ENCODE assay signal across 32 cellular contexts in the genomic region with DNA sequence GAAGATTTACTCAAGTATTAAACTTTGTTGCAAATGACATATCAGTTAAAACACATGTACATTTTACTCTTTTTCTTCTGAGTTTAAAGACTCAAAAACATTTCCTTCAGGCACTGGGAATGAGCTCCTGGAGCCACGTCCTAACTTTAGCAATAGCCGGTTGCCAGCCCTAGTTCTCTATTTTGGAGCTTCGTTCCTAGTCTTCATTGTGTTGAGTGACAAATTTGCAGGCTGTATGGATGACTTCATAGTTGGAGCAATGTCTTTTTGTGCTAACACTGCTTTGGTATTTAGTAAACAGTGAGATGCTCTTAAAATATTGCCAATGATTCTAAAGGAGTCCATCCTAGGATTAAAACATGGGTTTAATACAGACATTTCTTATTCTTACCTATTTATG.
"Had no signal": no experiment of that assay in that cellular context is flagged by ENCODE, and none has a peak within 500 bp of the region (broad histone marks: within the 10 kb centered on the region; RNA-seq: fewer than 3 reads in every experiment).

No MANE protein-coding gene starts in this region.

- H2AFZ ChIP-seq: parathyroid adenoma had no signal

- H3K9me3 Mint-ChIP-seq: natural killer cell treated with Interleukin-12 subunit alpha and Interleukin-12 subunit beta and Interleukin-15 and Interleukin-18, amount 100 ng/mL, for 72 hours; nephron progenitor cell; neural crest cell; type B pancreatic cell had no signal

- H3K4me2 ChIP-seq: smooth muscle cell had no signal

- H3K36me3 Mint-ChIP-seq: naive thymus-derived CD8-positive, alpha-beta T cell; natural killer cell treated with Interleukin-12 subunit alpha and Interleukin-12 subunit beta and Interleukin-15 and Interleukin-18, amount 100 ng/mL, for 72 hours; stimulated activated memory B cell treated with anti-CD40 and anti-IgM and Interleukin-4, amounts not matched to agents 10 μg/mL and 1 μg/mL and 100 μg/mL, for 72 hours; type B pancreatic cell had no signal

- H3K4me3 ChIP-seq: ovary, psoas muscle, right lobe of liver, sigmoid colon, skin epidermis, smooth muscle cell, spleen, suprapubic skin, testis, tibial artery, transverse colon, upper lobe of right lung, uterus had no signal

- H3K4me1 Mint-ChIP-seq: naive thymus-derived CD8-positive, alpha-beta T cell; nephron progenitor cell; stimulated activated memory B cell treated with anti-CD40 and anti-IgM and Interleukin-4, amounts not matched to agents 10 μg/mL and 1 μg/mL and 100 μg/mL, for 72 hours; stimulated activated naive CD8-positive, alpha-beta T cell treated with anti-CD3 and anti-CD28 coated beads, Interleukin-15, amount 100 ng/mL, for 72 hours had no signal

- H3K27ac Mint-ChIP-seq: naive thymus-derived CD8-positive, alpha-beta T cell; natural killer cell treated with Interleukin-12 subunit alpha and Interleukin-12 subunit beta and Interleukin-15 and Interleukin-18, amount 100 ng/mL, for 72 hours; nephron progenitor cell; progenitor cell of endocrine pancreas; stimulated activated memory B cell treated with anti-CD40 and anti-IgM and Interleukin-4, amounts not matched to agents 10 μg/mL and 1 μg/mL and 100 μg/mL, for 72 hours; stimulated activated naive CD8-positive, alpha-beta T cell treated with anti-CD3 and anti-CD28 coated beads, Interleukin-15, amount 100 ng/mL, for 72 hours; type B pancreatic cell had no signal

- H3K27me3 Mint-ChIP-seq: naive thymus-derived CD8-positive, alpha-beta T cell; progenitor cell of endocrine pancreas; stimulated activated memory B cell treated with anti-CD40 and anti-IgM and Interleukin-4, amounts not matched to agents 10 μg/mL and 1 μg/mL and 100 μg/mL, for 72 hours; stimulated activated naive CD8-positive, alpha-beta T cell treated with anti-CD3 and anti-CD28 coated beads, Interleukin-15, amount 100 ng/mL, for 72 hours had no signal

- H3K9ac ChIP-seq: parathyroid adenoma had no signal

- H3K27ac ChIP-seq: ovary, parathyroid adenoma, psoas muscle, right lobe of liver, sigmoid colon, skin epidermis, spleen, suprapubic skin, testis, tibial artery, transverse colon, upper lobe of right lung, uterus had no signal

- DNase-seq: naive thymus-derived CD8-positive, alpha-beta T cell; nephron progenitor cell; occipital lobe; ovary; posterior cingulate gyrus; psoas muscle; right lobe of liver; sigmoid colon; spleen; stimulated activated CD4-positive, alpha-beta T cell treated with anti-CD3 and anti-CD28 coated beads, Interleukin-12 subunit alpha, Interleukin-12 subunit beta, amount 100 ng/mL, for 4 hours; stimulated activated CD4-positive, alpha-beta T cell treated with anti-CD3 and anti-CD28 coated beads, Interleukin-1b, Interleukin-23, amount 100 ng/mL, for 48 hours; stimulated activated CD4-positive, alpha-beta T cell treated with anti-CD3 and anti-CD28 coated beads, Interleukin-4, amount 100 ng/mL, for 1 hour; stimulated activated CD4-positive, alpha-beta T cell treated with anti-CD3 and anti-CD28 coated beads, Interleukin-4, amount 100 ng/mL, for 4 hours; stimulated activated CD8-positive, alpha-beta memory T cell treated with anti-CD3 and anti-CD28 coated beads, Interleukin-4, amount 100 ng/mL, for 48 hours; stimulated activated naive CD4-positive, alpha-beta T cell; stimulated activated naive CD8-positive, alpha-beta T cell treated with anti-CD3 and anti-CD28 coated beads, Interleukin-15, amount 100 ng/mL, for 72 hours; stimulated activated naive CD8-positive, alpha-beta T cell treated with anti-CD3 and anti-CD28 coated beads, Interleukin-15, Interleukin-2, amounts not matched to agents 100 U/mL and 50 U/mL, for 24 hours; substantia nigra; testis; tibial artery; transverse colon; upper lobe of right lung; uterus had no signal

- H3K4me3 Mint-ChIP-seq: naive thymus-derived CD8-positive, alpha-beta T cell; natural killer cell treated with Interleukin-12 subunit alpha and Interleukin-12 subunit beta and Interleukin-15 and Interleukin-18, amount 100 ng/mL, for 72 hours; nephron progenitor cell; neural crest cell; stimulated activated memory B cell treated with anti-CD40 and anti-IgM and Interleukin-4, amounts not matched to agents 10 μg/mL and 1 μg/mL and 100 μg/mL, for 72 hours; stimulated activated naive CD8-positive, alpha-beta T cell treated with anti-CD3 and anti-CD28 coated beads, Interleukin-15, amount 100 ng/mL, for 72 hours; type B pancreatic cell had no signal

- H3K36me3 ChIP-seq: ovary, right lobe of liver, sigmoid colon, spleen, suprapubic skin, tibial artery, transverse colon, upper lobe of right lung, uterus had no signal

- H3K4me1 ChIP-seq: parathyroid adenoma, psoas muscle, right lobe of liver, sigmoid colon, spleen, suprapubic skin, testis, tibial artery, transverse colon, upper lobe of right lung, uterus had no signal

- ATAC-seq: naive thymus-derived CD8-positive, alpha-beta T cell; natural killer cell treated with Interleukin-12 subunit alpha and Interleukin-12 subunit beta and Interleukin-15 and Interleukin-18, amount 100 ng/mL, for 72 hours; psoas muscle; right lobe of liver; stimulated activated memory B cell treated with anti-CD40 and anti-IgM and Interleukin-4, amounts not matched to agents 10 μg/mL and 1 μg/mL and 100 μg/mL, for 72 hours; stimulated activated naive CD8-positive, alpha-beta T cell treated with anti-CD3 and anti-CD28 coated beads, Interleukin-15, amount 100 ng/mL, for 72 hours; stimulated activated naive CD8-positive, alpha-beta T cell treated with anti-CD3 and anti-CD28 coated beads, Interleukin-15, Interleukin-2, amounts not matched to agents 100 U/mL and 50 U/mL, for 24 hours; upper lobe of right lung had no signal

- H3K27me3 ChIP-seq: ovary, right lobe of liver, sigmoid colon, spleen, suprapubic skin, testis, tibial artery, transverse colon, upper lobe of right lung, uterus had no signal

- H3K79me2 ChIP-seq: parathyroid adenoma had no signal

- H3K9me3 ChIP-seq: ovary, psoas muscle, right lobe of liver, sigmoid colon, suprapubic skin, testis, tibial artery, transverse colon, upper lobe of right lung, uterus had no signal
